1 cellular context compared by ENCODE assay signal in the genomic region with DNA sequence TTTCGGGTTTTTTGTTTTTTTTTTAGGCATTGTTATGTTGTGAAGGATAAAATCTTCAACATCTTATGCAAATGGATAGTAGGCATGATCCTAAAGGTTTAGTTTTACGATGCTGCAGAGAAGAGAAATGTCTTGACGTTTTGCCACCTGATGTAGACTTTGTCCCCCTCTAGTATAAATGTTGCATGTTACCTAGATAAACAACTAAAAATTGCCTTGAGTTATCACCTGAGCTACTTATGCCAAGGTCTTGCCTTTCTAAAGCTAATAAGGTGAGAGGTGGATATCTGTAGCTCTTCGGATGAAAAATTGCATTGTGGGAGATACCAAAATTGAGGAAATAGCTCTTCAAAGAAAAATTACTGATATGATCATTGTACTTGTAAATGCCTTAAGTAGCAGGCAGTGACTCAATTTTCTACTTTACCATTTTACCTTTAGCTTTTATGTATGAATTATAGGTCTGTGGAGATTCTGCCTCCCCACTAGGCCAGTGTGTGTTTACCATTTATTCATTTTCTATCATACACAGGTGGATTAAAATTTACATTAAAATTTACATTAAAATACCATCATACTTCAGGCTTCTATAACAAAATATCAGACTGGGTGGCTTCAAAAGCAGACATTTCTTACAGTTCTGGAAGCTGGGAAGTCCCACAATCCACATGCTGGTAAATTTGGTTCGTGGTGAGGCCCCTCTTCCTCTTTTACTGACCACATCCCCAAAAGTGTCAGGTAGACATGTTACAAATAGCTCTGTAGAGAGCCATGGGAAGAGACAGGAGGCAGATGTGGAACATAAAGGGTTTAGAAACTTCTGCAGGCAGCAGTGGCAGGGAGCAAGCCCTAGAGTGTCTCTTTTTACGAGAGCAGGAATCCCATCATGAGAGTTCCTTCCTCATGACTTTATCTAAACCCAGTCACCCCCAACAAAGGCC.
TF ChIP-seq lines count a peak whose summit lies in the region.

No MANE protein-coding gene starts in this region.

TF ChIP-seq in GM12878, 131 proteins besides CTCF, POLR2A, EP300 and RAD21 (continued from another document and continues in another):
- TF ChIP-seq, protein P1, sequence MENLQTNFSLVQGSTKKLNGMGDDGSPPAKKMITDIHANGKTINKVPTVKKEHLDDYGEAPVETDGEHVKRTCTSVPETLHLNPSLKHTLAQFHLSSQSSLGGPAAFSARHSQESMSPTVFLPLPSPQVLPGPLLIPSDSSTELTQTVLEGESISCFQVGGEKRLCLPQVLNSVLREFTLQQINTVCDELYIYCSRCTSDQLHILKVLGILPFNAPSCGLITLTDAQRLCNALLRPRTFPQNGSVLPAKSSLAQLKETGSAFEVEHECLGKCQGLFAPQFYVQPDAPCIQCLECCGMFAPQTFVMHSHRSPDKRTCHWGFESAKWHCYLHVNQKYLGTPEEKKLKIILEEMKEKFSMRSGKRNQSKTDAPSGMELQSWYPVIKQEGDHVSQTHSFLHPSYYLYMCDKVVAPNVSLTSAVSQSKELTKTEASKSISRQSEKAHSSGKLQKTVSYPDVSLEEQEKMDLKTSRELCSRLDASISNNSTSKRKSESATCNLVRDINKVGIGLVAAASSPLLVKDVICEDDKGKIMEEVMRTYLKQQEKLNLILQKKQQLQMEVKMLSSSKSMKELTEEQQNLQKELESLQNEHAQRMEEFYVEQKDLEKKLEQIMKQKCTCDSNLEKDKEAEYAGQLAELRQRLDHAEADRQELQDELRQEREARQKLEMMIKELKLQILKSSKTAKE (IDR thresholded peaks at IDR 0.05; ENCODE audit: low read depth, poor library complexity, severe bottlenecking): peak; percentile 83
- TF ChIP-seq IRF4 (IDR thresholded peaks at IDR 0.05; ENCODE audit: low read depth, low read length): peak; percentile 59; the same call in 1 of the 2 replicates
- peak; percentile 43 for TF ChIP-seq RELA (IDR thresholded peaks at IDR 0.05; ENCODE audit: borderline replicate concordance, partially characterized antibody)
- no peak for TF ChIP-seq SUPT20H (IDR thresholded peaks at IDR 0.05; ENCODE audit: borderline replicate concordance, control insufficient read depth, low read depth, low read length)
- TF ChIP-seq, protein P2, sequence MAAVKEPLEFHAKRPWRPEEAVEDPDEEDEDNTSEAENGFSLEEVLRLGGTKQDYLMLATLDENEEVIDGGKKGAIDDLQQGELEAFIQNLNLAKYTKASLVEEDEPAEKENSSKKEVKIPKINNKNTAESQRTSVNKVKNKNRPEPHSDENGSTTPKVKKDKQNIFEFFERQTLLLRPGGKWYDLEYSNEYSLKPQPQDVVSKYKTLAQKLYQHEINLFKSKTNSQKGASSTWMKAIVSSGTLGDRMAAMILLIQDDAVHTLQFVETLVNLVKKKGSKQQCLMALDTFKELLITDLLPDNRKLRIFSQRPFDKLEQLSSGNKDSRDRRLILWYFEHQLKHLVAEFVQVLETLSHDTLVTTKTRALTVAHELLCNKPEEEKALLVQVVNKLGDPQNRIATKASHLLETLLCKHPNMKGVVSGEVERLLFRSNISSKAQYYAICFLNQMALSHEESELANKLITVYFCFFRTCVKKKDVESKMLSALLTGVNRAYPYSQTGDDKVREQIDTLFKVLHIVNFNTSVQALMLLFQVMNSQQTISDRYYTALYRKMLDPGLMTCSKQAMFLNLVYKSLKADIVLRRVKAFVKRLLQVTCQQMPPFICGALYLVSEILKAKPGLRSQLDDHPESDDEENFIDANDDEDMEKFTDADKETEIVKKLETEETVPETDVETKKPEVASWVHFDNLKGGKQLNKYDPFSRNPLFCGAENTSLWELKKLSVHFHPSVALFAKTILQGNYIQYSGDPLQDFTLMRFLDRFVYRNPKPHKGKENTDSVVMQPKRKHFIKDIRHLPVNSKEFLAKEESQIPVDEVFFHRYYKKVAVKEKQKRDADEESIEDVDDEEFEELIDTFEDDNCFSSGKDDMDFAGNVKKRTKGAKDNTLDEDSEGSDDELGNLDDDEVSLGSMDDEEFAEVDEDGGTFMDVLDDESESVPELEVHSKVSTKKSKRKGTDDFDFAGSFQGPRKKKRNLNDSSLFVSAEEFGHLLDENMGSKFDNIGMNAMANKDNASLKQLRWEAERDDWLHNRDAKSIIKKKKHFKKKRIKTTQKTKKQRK (IDR thresholded peaks at IDR 0.05; ENCODE audit: low read depth, low read length): no peak
- TF ChIP-seq NR2F1 (conservative IDR thresholded peaks at IDR 0.05): peak; percentile 39; the same call in 1 of the 2 replicates
- TF ChIP-seq ZBED1 (IDR thresholded peaks at IDR 0.05; ENCODE audit: borderline replicate concordance): 0 out of 2 replicates have a peak, but pooled peaks have one; percentile 34
- peak; percentile 88 for TF ChIP-seq TBL1XR1 (IDR thresholded peaks at IDR 0.05; ENCODE audit: low read depth, low read length)
- peak; percentile 89 for TF ChIP-seq MEF2B (IDR thresholded peaks at IDR 0.05; ENCODE audit: partially characterized antibody, poor library complexity, severe bottlenecking)
- no peak for TF ChIP-seq NR2C2 (IDR thresholded peaks at IDR 0.05; ENCODE audit: borderline replicate concordance, control insufficient read depth, insufficient read length, low read depth)
- TF ChIP-seq SMC3 (IDR thresholded peaks at IDR 0.05; ENCODE audit: borderline replicate concordance, low read length): no peak
- TF ChIP-seq, protein P3, sequence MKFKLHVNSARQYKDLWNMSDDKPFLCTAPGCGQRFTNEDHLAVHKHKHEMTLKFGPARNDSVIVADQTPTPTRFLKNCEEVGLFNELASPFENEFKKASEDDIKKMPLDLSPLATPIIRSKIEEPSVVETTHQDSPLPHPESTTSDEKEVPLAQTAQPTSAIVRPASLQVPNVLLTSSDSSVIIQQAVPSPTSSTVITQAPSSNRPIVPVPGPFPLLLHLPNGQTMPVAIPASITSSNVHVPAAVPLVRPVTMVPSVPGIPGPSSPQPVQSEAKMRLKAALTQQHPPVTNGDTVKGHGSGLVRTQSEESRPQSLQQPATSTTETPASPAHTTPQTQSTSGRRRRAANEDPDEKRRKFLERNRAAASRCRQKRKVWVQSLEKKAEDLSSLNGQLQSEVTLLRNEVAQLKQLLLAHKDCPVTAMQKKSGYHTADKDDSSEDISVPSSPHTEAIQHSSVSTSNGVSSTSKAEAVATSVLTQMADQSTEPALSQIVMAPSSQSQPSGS (IDR thresholded peaks at IDR 0.05; ENCODE audit: low read length): peak; percentile 81
- TF ChIP-seq ZNF274 (IDR thresholded peaks at IDR 0.05; ENCODE audit: insufficient read depth, insufficient read length): no peak
- no peak for TF ChIP-seq NRF1 (conservative IDR thresholded peaks at IDR 0.05; ENCODE audit: low read depth, low read length)
- no peak for TF ChIP-seq KDM1A (IDR thresholded peaks at IDR 0.05; ENCODE audit: borderline replicate concordance)
- TF ChIP-seq SP1 (IDR thresholded peaks at IDR 0.05; ENCODE audit: low read depth, low read length): peak; percentile 57
- TF ChIP-seq, protein P4, sequence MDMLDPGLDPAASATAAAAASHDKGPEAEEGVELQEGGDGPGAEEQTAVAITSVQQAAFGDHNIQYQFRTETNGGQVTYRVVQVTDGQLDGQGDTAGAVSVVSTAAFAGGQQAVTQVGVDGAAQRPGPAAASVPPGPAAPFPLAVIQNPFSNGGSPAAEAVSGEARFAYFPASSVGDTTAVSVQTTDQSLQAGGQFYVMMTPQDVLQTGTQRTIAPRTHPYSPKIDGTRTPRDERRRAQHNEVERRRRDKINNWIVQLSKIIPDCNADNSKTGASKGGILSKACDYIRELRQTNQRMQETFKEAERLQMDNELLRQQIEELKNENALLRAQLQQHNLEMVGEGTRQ (IDR thresholded peaks at IDR 0.05; ENCODE audit: borderline replicate concordance, low read depth, low read length): no peak
- no peak for TF ChIP-seq CHD1 (IDR thresholded peaks at IDR 0.05; ENCODE audit: low read depth, low read length)
- TF ChIP-seq HDGF (IDR thresholded peaks at IDR 0.05): no peak
- TF ChIP-seq, protein P5, sequence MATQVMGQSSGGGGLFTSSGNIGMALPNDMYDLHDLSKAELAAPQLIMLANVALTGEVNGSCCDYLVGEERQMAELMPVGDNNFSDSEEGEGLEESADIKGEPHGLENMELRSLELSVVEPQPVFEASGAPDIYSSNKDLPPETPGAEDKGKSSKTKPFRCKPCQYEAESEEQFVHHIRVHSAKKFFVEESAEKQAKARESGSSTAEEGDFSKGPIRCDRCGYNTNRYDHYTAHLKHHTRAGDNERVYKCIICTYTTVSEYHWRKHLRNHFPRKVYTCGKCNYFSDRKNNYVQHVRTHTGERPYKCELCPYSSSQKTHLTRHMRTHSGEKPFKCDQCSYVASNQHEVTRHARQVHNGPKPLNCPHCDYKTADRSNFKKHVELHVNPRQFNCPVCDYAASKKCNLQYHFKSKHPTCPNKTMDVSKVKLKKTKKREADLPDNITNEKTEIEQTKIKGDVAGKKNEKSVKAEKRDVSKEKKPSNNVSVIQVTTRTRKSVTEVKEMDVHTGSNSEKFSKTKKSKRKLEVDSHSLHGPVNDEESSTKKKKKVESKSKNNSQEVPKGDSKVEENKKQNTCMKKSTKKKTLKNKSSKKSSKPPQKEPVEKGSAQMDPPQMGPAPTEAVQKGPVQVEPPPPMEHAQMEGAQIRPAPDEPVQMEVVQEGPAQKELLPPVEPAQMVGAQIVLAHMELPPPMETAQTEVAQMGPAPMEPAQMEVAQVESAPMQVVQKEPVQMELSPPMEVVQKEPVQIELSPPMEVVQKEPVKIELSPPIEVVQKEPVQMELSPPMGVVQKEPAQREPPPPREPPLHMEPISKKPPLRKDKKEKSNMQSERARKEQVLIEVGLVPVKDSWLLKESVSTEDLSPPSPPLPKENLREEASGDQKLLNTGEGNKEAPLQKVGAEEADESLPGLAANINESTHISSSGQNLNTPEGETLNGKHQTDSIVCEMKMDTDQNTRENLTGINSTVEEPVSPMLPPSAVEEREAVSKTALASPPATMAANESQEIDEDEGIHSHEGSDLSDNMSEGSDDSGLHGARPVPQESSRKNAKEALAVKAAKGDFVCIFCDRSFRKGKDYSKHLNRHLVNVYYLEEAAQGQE (IDR thresholded peaks at IDR 0.05; ENCODE audit: low read depth, low read length): no peak
- TF ChIP-seq NBN (IDR thresholded peaks at IDR 0.05): peak; percentile 69; the same call in 1 of the 2 replicates
- TF ChIP-seq SIX5 (IDR thresholded peaks at IDR 0.05; ENCODE audit: low read depth, low read length, severe bottlenecking): no peak
- no peak; the same call in 1 of the 2 replicates for TF ChIP-seq CBX5 (IDR thresholded peaks at IDR 0.05; ENCODE audit: low read depth)
- TF ChIP-seq BHLHE40 (IDR thresholded peaks at IDR 0.05; ENCODE audit: borderline replicate concordance in 1 of 2, low read depth in 2 of 2, low read length in 1 of 2): peak in 1 of 2 experiments; percentile 55; a peak in 3 of 4 replicates
- TF ChIP-seq, protein P6, sequence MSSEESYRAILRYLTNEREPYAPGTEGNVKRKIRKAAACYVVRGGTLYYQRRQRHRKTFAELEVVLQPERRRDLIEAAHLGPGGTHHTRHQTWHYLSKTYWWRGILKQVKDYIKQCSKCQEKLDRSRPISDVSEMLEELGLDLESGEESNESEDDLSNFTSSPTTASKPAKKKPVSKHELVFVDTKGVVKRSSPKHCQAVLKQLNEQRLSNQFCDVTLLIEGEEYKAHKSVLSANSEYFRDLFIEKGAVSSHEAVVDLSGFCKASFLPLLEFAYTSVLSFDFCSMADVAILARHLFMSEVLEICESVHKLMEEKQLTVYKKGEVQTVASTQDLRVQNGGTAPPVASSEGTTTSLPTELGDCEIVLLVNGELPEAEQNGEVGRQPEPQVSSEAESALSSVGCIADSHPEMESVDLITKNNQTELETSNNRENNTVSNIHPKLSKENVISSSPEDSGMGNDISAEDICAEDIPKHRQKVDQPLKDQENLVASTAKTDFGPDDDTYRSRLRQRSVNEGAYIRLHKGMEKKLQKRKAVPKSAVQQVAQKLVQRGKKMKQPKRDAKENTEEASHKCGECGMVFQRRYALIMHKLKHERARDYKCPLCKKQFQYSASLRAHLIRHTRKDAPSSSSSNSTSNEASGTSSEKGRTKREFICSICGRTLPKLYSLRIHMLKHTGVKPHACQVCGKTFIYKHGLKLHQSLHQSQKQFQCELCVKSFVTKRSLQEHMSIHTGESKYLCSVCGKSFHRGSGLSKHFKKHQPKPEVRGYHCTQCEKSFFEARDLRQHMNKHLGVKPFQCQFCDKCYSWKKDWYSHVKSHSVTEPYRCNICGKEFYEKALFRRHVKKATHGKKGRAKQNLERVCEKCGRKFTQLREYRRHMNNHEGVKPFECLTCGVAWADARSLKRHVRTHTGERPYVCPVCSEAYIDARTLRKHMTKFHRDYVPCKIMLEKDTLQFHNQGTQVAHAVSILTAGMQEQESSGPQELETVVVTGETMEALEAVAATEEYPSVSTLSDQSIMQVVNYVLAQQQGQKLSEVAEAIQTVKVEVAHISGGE (CRISPR knock-in tag; IDR thresholded peaks at IDR 0.05): no peak
- peak in 1 of 2 experiments; percentile 63; a peak in 2 of 4 replicates for TF ChIP-seq ETV6 (conservative IDR thresholded peaks at IDR 0.05 in 1 of 2, IDR thresholded peaks at IDR 0.05 in 1 of 2; ENCODE audit: borderline replicate concordance in 1 of 2, low read depth in 1 of 2)
- TF ChIP-seq, protein P7, sequence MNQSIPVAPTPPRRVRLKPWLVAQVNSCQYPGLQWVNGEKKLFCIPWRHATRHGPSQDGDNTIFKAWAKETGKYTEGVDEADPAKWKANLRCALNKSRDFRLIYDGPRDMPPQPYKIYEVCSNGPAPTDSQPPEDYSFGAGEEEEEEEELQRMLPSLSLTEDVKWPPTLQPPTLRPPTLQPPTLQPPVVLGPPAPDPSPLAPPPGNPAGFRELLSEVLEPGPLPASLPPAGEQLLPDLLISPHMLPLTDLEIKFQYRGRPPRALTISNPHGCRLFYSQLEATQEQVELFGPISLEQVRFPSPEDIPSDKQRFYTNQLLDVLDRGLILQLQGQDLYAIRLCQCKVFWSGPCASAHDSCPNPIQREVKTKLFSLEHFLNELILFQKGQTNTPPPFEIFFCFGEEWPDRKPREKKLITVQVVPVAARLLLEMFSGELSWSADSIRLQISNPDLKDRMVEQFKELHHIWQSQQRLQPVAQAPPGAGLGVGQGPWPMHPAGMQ (IDR thresholded peaks at IDR 0.05; ENCODE audit: borderline replicate concordance): no peak
- TF ChIP-seq, protein P8, sequence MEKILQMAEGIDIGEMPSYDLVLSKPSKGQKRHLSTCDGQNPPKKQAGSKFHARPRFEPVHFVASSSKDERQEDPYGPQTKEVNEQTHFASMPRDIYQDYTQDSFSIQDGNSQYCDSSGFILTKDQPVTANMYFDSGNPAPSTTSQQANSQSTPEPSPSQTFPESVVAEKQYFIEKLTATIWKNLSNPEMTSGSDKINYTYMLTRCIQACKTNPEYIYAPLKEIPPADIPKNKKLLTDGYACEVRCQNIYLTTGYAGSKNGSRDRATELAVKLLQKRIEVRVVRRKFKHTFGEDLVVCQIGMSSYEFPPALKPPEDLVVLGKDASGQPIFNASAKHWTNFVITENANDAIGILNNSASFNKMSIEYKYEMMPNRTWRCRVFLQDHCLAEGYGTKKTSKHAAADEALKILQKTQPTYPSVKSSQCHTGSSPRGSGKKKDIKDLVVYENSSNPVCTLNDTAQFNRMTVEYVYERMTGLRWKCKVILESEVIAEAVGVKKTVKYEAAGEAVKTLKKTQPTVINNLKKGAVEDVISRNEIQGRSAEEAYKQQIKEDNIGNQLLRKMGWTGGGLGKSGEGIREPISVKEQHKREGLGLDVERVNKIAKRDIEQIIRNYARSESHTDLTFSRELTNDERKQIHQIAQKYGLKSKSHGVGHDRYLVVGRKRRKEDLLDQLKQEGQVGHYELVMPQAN (conservative IDR thresholded peaks at IDR 0.05): 0 out of 2 replicates have a peak, but pooled peaks have one; percentile 18
- peak; percentile 65; the same call in 1 of the 2 replicates for TF ChIP-seq YY1 (IDR thresholded peaks at IDR 0.05; ENCODE audit: low read depth, low read length)
- peak; percentile 92 for TF ChIP-seq DPF2 (IDR thresholded peaks at IDR 0.05)
- TF ChIP-seq CEBPB (IDR thresholded peaks at IDR 0.05; ENCODE audit: borderline replicate concordance in 1 of 2, low read depth in 2 of 2, low read length in 2 of 2): peak in 1 of 2 experiments; percentile 67; a peak in 1 of 4 replicates
- TF ChIP-seq CREM (IDR thresholded peaks at IDR 0.05; ENCODE audit: low read depth): peak; percentile 81
- 0 out of 2 replicates have a peak, but pooled peaks have one; percentile 33 for TF ChIP-seq CHD2 (IDR thresholded peaks at IDR 0.05; ENCODE audit: borderline replicate concordance, low read depth, low read length)
- no peak for TF ChIP-seq ESRRA (IDR thresholded peaks at IDR 0.05; ENCODE audit: low read length)
- no peak for TF ChIP-seq SREBF1 (IDR thresholded peaks at IDR 0.05; ENCODE audit: low read length)
